Comparison of ENCODE assay signal across 12 cellular contexts in genomic region chr2:233085037-233085838, GRCh38. TPM values are rescaled to one million over a fixed set of nuclear protein-coding genes. Genes with fewer than 3 reads are reported as not detected.
A peak's percentile ranks its signal among the peaks of the same experiment; 100 is the strongest.
DNase-seq lines count a peak whose midpoint lies in the region; ATAC-seq and TF ChIP-seq lines count a peak whose summit lies in the region.
"Had no signal": no experiment of that assay in that cellular context is flagged by ENCODE, and none has a peak within 500 bp of the region (broad histone marks: within the 10 kb centered on the region; RNA-seq: fewer than 3 reads in every experiment).

No MANE protein-coding gene starts in this region.

- no peak overlapping the region for H4K5ac ChIP-seq in H9 (ENCODE audit: insufficient read length, low read depth, low read length)

- H4K91ac ChIP-seq in H9 (ENCODE audit: insufficient read length, low read depth, low read length) = no peak overlapping the region

- WGBS in H9 (ENCODE audit: extremely low coverage, insufficient read length, low lambda C conversion rate) = no CpG with 5 or more reads among the region's 13 CpGs

- H3K4me1 ChIP-seq in BLaER1 (peaks cover 66% of the 10 kb centered on the region), H9 (ENCODE audit: insufficient read depth, low read length) (no peaks in the 10 kb centered on the region)

- no peak overlapping the region for H2BK12ac ChIP-seq in H9 (ENCODE audit: insufficient read length, low read depth, low read length)

- no peak overlapping the region for H2BK5ac ChIP-seq in H9 (ENCODE audit: insufficient read length, low read length)

- H3K9me3 ChIP-seq in BLaER1 (no peaks in the 10 kb centered on the region), H9 (ENCODE audit: control insufficient read depth, low read depth, low read length) (no peaks in the 10 kb centered on the region)
- H3K9me3 ChIP-seq: MG63 had no signal

- H3K36me3 ChIP-seq in BLaER1 = peaks cover 63% of the 10 kb centered on the region
- H3K36me3 ChIP-seq: MG63 had no signal

- POLR2A ChIA-PET in naive thymus-derived CD8-positive, alpha-beta T cell (lab: Charles Lee) = interaction anchor here (0.6 to 10.8 kb wide), 8 partner anchors 10 to 101 kb away, joined by 3 to 175 read pairs (median 9); partner anchors contain the start of gene INPP5D

- no peak for ATAC-seq in naive thymus-derived CD8-positive, alpha-beta T cell
- no peak for ATAC-seq in GM21447 (IDR thresholded peaks at IDR 0.05; ENCODE audit: unreplicated experiment)
- no peak for ATAC-seq in GM18861 (IDR thresholded peaks at IDR 0.05; ENCODE audit: unreplicated experiment)
- no peak for ATAC-seq in GM18502 (IDR thresholded peaks at IDR 0.05; ENCODE audit: poor library complexity, unreplicated experiment)
- no peak for ATAC-seq in HG03571 (IDR thresholded peaks at IDR 0.05; ENCODE audit: unreplicated experiment)

- peak overlapping the region; percentile 44; the same call in 1 of the 2 replicates for H3K4me3 ChIP-seq in BLaER1
- H3K4me3 ChIP-seq: MG63 had no signal

- H3K36me3 Mint-ChIP-seq in H9 (ENCODE audit: insufficient read depth in 1 of 3, low read depth in 3 of 3) = no peaks in the 10 kb centered on the region
- peaks cover 5 to 63% (median 8%) of the 10 kb centered on the region in 3 donors for H3K36me3 Mint-ChIP-seq in naive thymus-derived CD8-positive, alpha-beta T cell

- DNase-seq in H9 (no peak), caudate nucleus (lab: John Stamatoyannopoulos, UW) (no peak)
- DNase-seq in naive thymus-derived CD8-positive, alpha-beta T cell = no peak
- DNase-seq: MG63 had no signal

- H3K56ac ChIP-seq in H9 (ENCODE audit: insufficient read length, low read depth, low read length) = no peak overlapping the region

- H3K79me2 ChIP-seq in H9 (ENCODE audit: insufficient read depth, low read length) = no peaks in the 10 kb centered on the region

- no peak overlapping the region for H2BK20ac ChIP-seq in H9 (ENCODE audit: low read depth, low read length, poor library complexity, severe bottlenecking)

- no peak overlapping the region for H2BK120ac ChIP-seq in H9 (ENCODE audit: low read depth, low read length, poor library complexity, severe bottlenecking)

- H3K4me2 ChIP-seq in BLaER1 (peak overlapping the region; percentile 89), H9 (ENCODE audit: insufficient read depth, insufficient read length, low read length) (no peak overlapping the region)

- no peak overlapping the region for H3K14ac ChIP-seq in H9 (ENCODE audit: insufficient read depth, low read length)

- no peak overlapping the region; a peak in 1 of 5 replicates for H3K4me3 Mint-ChIP-seq in H9
- H3K4me3 Mint-ChIP-seq in naive thymus-derived CD8-positive, alpha-beta T cell = peak overlapping the region in 9 of 10 donors; percentile 29 to 89 (median 80)

- TF ChIP-seq CTCF in H9 (conservative IDR thresholded peaks at IDR 0.05) = no peak

- H3K18ac ChIP-seq in H9 (ENCODE audit: insufficient read length, low read depth, low read length) = no peak overlapping the region

- H2BK15ac ChIP-seq in H9 (ENCODE audit: low read depth, low read length) = no peak overlapping the region

- H3K27me3 ChIP-seq in BLaER1 (no peaks in the 10 kb centered on the region), H9 (ENCODE audit: insufficient read depth, low read length) (no peaks in the 10 kb centered on the region)
- H3K27me3 ChIP-seq: MG63 had no signal

- peaks cover 2% of the 10 kb centered on the region for H3K27me3 Mint-ChIP-seq in H9 (ENCODE audit: low read depth)
- no peaks in the 10 kb centered on the region for H3K27me3 Mint-ChIP-seq in naive thymus-derived CD8-positive, alpha-beta T cell

- H4K20me1 ChIP-seq in BLaER1 = peaks cover 24% of the 10 kb centered on the region; the same call in 1 of the 2 replicates
- H4K20me1 ChIP-seq in H9 (ENCODE audit: control insufficient read depth, insufficient read depth, insufficient read length) = no peaks in the 10 kb centered on the region

- H2AK5ac ChIP-seq in H9 (ENCODE audit: insufficient read length, low read length) = no peak overlapping the region

- H3K79me1 ChIP-seq in H9 (ENCODE audit: insufficient read depth, low read depth, low read length, poor library complexity, severe bottlenecking) = no peaks in the 10 kb centered on the region

- H3K27ac Mint-ChIP-seq in H9 = peak overlapping the region in 2 of 3 experiments; percentile 13 to 34; a peak in 3 of 7 replicates
- peak overlapping the region in 9 of 10 donors; percentile 88 to 98 (median 96) for H3K27ac Mint-ChIP-seq in naive thymus-derived CD8-positive, alpha-beta T cell

- H3T11ph ChIP-seq in H9 (ENCODE audit: low read length) = no peak overlapping the region

- H3K9me3 Mint-ChIP-seq in H9 = no peaks in the 10 kb centered on the region
- no peaks in the 10 kb centered on the region for H3K9me3 Mint-ChIP-seq in naive thymus-derived CD8-positive, alpha-beta T cell

- H2AFZ ChIP-seq in H9 (ENCODE audit: low read length) = no peak overlapping the region

- H3K27ac ChIP-seq in BLaER1 = peak overlapping the region; percentile 90
- no peak overlapping the region for H3K27ac ChIP-seq in H9 (ENCODE audit: insufficient read length, low read depth, low read length)
- H3K27ac ChIP-seq in caudate nucleus (ENCODE audit: low read depth, low read length) = peak overlapping the region; percentile 54
- H3K27ac ChIP-seq: C4-2B had no signal

- H4K8ac ChIP-seq in H9 (replicated peaks; ENCODE audit: insufficient read length, low read depth, low read length) = no peak overlapping the region

- H3K23me2 ChIP-seq in H9 (ENCODE audit: insufficient read length, low read depth, low read length, poor library complexity, severe bottlenecking) = no peaks in the 10 kb centered on the region

- H3K4me1 Mint-ChIP-seq in H9 = peaks cover 26 to 38% of the 10 kb centered on the region in 2 experiments
- peaks cover 49 to 93% (median 87%) of the 10 kb centered on the region in 4 donors for H3K4me1 Mint-ChIP-seq in naive thymus-derived CD8-positive, alpha-beta T cell

- H3K23ac ChIP-seq in H9 (ENCODE audit: insufficient read length, low read depth, low read length) = no peak overlapping the region

- no peak overlapping the region for H3K4ac ChIP-seq in H9 (ENCODE audit: low read depth, low read length)

- H3K9ac ChIP-seq in BLaER1 (peak overlapping the region; percentile 78), H9 (ENCODE audit: extremely low read depth, insufficient read length, low read length) (no peak overlapping the region)

RNA-seq across cellular contexts. Expression of gene INPP5D, which starts 25.1 kb away (rescaled TPM):
- total RNA-seq in H9 (2021) = 12.7 and 13.1 TPM in 2 replicates
- total RNA-seq in naive thymus-derived CD8-positive, alpha-beta T cell = 100 to 1,000 TPM; 123 to 124 TPM
- polyA plus RNA-seq in naive thymus-derived CD8-positive, alpha-beta T cell = 10 to 100 TPM; 36.4 to 88.3 (median 44.7) TPM

RNA-seq across cellular contexts. Expression of gene NEU2, which starts 52.8 kb away (rescaled TPM):
- not detected in 2 replicates for total RNA-seq in H9 (2021)
- total RNA-seq in naive thymus-derived CD8-positive, alpha-beta T cell = not detected
- not detected for polyA plus RNA-seq in naive thymus-derived CD8-positive, alpha-beta T cell
- total RNA-seq: pulmonary artery endothelial cell had no signal
- polyA plus RNA-seq: esophagus had no signal

Comparison
In these comparisons a context has a peak if more than half of its experiments do, and no peak if none do; other contexts are left out.
1. H3K4me3 Mint-ChIP-seq: peak in naive thymus-derived CD8-positive, alpha-beta T cell (9 of 10); none in H9 (0 of 2).